In genomic region chr21:35628331-35628730, GRCh38 we compare ENCODE assay signal across 22 cellular contexts.
"Had no signal": no experiment of that assay in that cellular context is flagged by ENCODE, and none has a peak within 500 bp of the region (broad histone marks: within the 10 kb centered on the region; RNA-seq: fewer than 3 reads in every experiment).

No MANE protein-coding gene starts in this region.

- H3K4me3 Mint-ChIP-seq: activated B cell treated with CpG ODN at 0.5 μM for 24 hours; activated CD8-positive, alpha-beta T cell treated with anti-CD3 and anti-CD28 coated beads for 36 hours; activated naive CD8-positive, alpha-beta T cell treated with anti-CD3 and anti-CD28 coated beads for 36 hours; activated T-helper 17 cell treated with anti-CD3 and anti-CD28 coated beads, Interleukin-2, amount 50 U/mL, for 72 hours; central memory CD8-positive, alpha-beta T cell; neural crest cell; stimulated activated naive CD8-positive, alpha-beta T cell treated with anti-CD3 and anti-CD28 coated beads, Interleukin-15, Interleukin-2, amounts not matched to agents 100 ng/mL and 50 ng/mL, for 24 hours; T-cell had no signal

- H3K4me1 ChIP-seq: left lung, prostate gland, suprapubic skin, transverse colon had no signal

- H3K4me1 Mint-ChIP-seq: activated B cell treated with CpG ODN at 0.5 μM for 24 hours; activated naive CD8-positive, alpha-beta T cell treated with anti-CD3 and anti-CD28 coated beads for 36 hours; activated T-helper 17 cell treated with anti-CD3 and anti-CD28 coated beads, Interleukin-2, amount 50 U/mL, for 72 hours; central memory CD8-positive, alpha-beta T cell; neural crest cell; T-cell had no signal

- H3K9me3 ChIP-seq: left lung, prostate gland, suprapubic skin, transverse colon had no signal

- H3K27me3 ChIP-seq: suprapubic skin had no signal

- H3K4me3 ChIP-seq: coronary artery, left lung, prostate gland, skin epidermis, suprapubic skin, transverse colon had no signal

- H3K36me3 ChIP-seq: left lung, prostate gland, suprapubic skin, transverse colon had no signal

- H3K27ac Mint-ChIP-seq: activated B cell treated with CpG ODN at 0.5 μM for 24 hours; activated CD8-positive, alpha-beta T cell treated with anti-CD3 and anti-CD28 coated beads for 36 hours; activated naive CD8-positive, alpha-beta T cell treated with anti-CD3 and anti-CD28 coated beads for 36 hours; activated T-helper 17 cell treated with anti-CD3 and anti-CD28 coated beads, Interleukin-2, amount 50 U/mL, for 72 hours; stimulated activated naive CD8-positive, alpha-beta T cell treated with anti-CD3 and anti-CD28 coated beads, Interleukin-15, Interleukin-2, amounts not matched to agents 100 ng/mL and 50 ng/mL, for 24 hours; T-cell had no signal

- DNase-seq: activated B cell treated with CpG ODN at 0.5 μM for 24 hours; activated CD4-positive, alpha-beta T cell treated with anti-CD3 and anti-CD28 coated beads for 48 hours; activated CD8-positive, alpha-beta T cell treated with anti-CD3 and anti-CD28 coated beads for 36 hours; activated naive CD4-positive, alpha-beta T cell; activated naive CD8-positive, alpha-beta T cell treated with anti-CD3 and anti-CD28 coated beads for 36 hours; activated T-cell treated with anti-CD3 and anti-CD28 coated beads, Interleukin-2, amount 50 U/mL, for 1 hour; erythroblast; kidney; left lung; mammary epithelial cell; right cardiac atrium; stimulated activated CD4-positive, alpha-beta T cell treated with anti-CD3 and anti-CD28 coated beads, Interleukin-2, amount 100 ng/mL, for 48 hours; T-cell; transverse colon had no signal

- H3K9me3 Mint-ChIP-seq: activated B cell treated with CpG ODN at 0.5 μM for 24 hours; activated CD8-positive, alpha-beta T cell treated with anti-CD3 and anti-CD28 coated beads for 36 hours; activated naive CD8-positive, alpha-beta T cell treated with anti-CD3 and anti-CD28 coated beads for 36 hours; activated T-helper 17 cell treated with anti-CD3 and anti-CD28 coated beads, Interleukin-2, amount 50 U/mL, for 72 hours; central memory CD8-positive, alpha-beta T cell; neural crest cell; stimulated activated naive CD8-positive, alpha-beta T cell treated with anti-CD3 and anti-CD28 coated beads, Interleukin-15, Interleukin-2, amounts not matched to agents 100 ng/mL and 50 ng/mL, for 24 hours; T-cell had no signal

- H3K27ac ChIP-seq: coronary artery, left lung, prostate gland, skin epidermis, suprapubic skin, transverse colon had no signal

- ATAC-seq: activated CD8-positive, alpha-beta T cell treated with anti-CD3 and anti-CD28 coated beads for 36 hours; activated T-helper 17 cell treated with anti-CD3 and anti-CD28 coated beads, Interleukin-2, amount 50 U/mL, for 72 hours; left lung; right cardiac atrium; T-cell had no signal

- H3K36me3 Mint-ChIP-seq: activated naive CD8-positive, alpha-beta T cell treated with anti-CD3 and anti-CD28 coated beads for 36 hours; T-cell had no signal
